10 cellular contexts compared by ENCODE assay signal in genomic region chr3:158732856-158733200, GRCh38. TPM values are rescaled to one million over a fixed set of nuclear protein-coding genes. Genes with fewer than 3 reads are reported as not detected.
DNase-seq lines count a peak whose midpoint lies in the region; ATAC-seq and TF ChIP-seq lines count a peak whose summit lies in the region.
"Had no signal": no experiment of that assay in that cellular context is flagged by ENCODE, and none has a peak within 500 bp of the region (broad histone marks: within the 10 kb centered on the region; RNA-seq: fewer than 3 reads in every experiment).

No MANE protein-coding gene starts in this region.

- POLR2A ChIA-PET in CD8-positive, alpha-beta T cell (lab: Charles Lee), result no interaction called here
- POLR2A ChIA-PET in MCF 10A (lab: Yijun Ruan, JAX), result no interaction called here

- H3K27me3 ChIP-seq in CD8-positive, alpha-beta T cell (ENCODE audit: insufficient read depth, low read length), result peaks cover 4% of the 10 kb centered on the region
- H3K27me3 ChIP-seq in iPS-18a (ENCODE audit: control insufficient read depth, insufficient read depth, low read length) (peaks cover 24% of the 10 kb centered on the region), rectal smooth muscle tissue (ENCODE audit: control insufficient read depth, insufficient read depth, low read length) (no peaks in the 10 kb centered on the region)

- TF ChIP-seq CTCF in CD8-positive, alpha-beta T cell (IDR thresholded peaks at IDR 0.05), result no peak
- no peak for TF ChIP-seq CTCF in MCF 10A (IDR thresholded peaks at IDR 0.05; ENCODE audit: unreplicated experiment)

- H3K27ac Mint-ChIP-seq in CD8-positive, alpha-beta T cell, result no peak overlapping the region
- H3K27ac Mint-ChIP-seq in MCF 10A (ENCODE audit: low read depth, unreplicated experiment), result no peak overlapping the region

- no TSS peak for BruUV-seq in MCF 10A (replicated peaks; lab: Mats Ljungman, UMichigan)

- H3K4me3 ChIP-seq in CD8-positive, alpha-beta T cell (ENCODE audit: low read depth, low read length), result no peak overlapping the region
- peak overlapping the region; percentile 66 for H3K4me3 ChIP-seq in iPS-18a (ENCODE audit: low read length)
- H3K4me3 ChIP-seq in rectal smooth muscle tissue (ENCODE audit: low read length), result peak overlapping the region; percentile 76

- H3K27me3 Mint-ChIP-seq in CD8-positive, alpha-beta T cell (ENCODE audit: low read depth), result peaks cover 7% of the 10 kb centered on the region
- no peaks in the 10 kb centered on the region for H3K27me3 Mint-ChIP-seq in MCF 10A (ENCODE audit: insufficient read depth, unreplicated experiment)

- intact Hi-C loops in CD8-positive, alpha-beta T cell (cut with DNase I, micrococcal nuclease), result no loop called here
- intact Hi-C loops in MCF 10A (cut with micrococcal nuclease), result no loop called here

- H3K9ac ChIP-seq in iPS-18a (ENCODE audit: low read length) (peak overlapping the region; percentile 42), rectal smooth muscle tissue (ENCODE audit: low read length) (no peak overlapping the region)

- H3K4me3 Mint-ChIP-seq in CD8-positive, alpha-beta T cell, result peak overlapping the region; percentile 49
- H3K4me3 Mint-ChIP-seq in MCF 10A (ENCODE audit: unreplicated experiment), result peak overlapping the region; percentile 64

- H3K27ac ChIP-seq in CD8-positive, alpha-beta T cell (ENCODE audit: low read depth, low read length), result no peak overlapping the region
- H3K27ac ChIP-seq in iPS-18a (ENCODE audit: low read length) (no peak overlapping the region), rectal smooth muscle tissue (ENCODE audit: low read depth, low read length) (peak overlapping the region; percentile 59)

- H3K36me3 ChIP-seq in CD8-positive, alpha-beta T cell (ENCODE audit: insufficient read depth, low read length), result no peaks in the 10 kb centered on the region
- H3K36me3 ChIP-seq in iPS-18a (ENCODE audit: control insufficient read depth, low read depth, low read length), result no peaks in the 10 kb centered on the region
- H3K36me3 ChIP-seq in rectal smooth muscle tissue (ENCODE audit: control insufficient read depth, insufficient read depth, low read length), result no peaks in the 10 kb centered on the region

- ATAC-seq in CD8-positive, alpha-beta T cell, result no peak
- no peak for ATAC-seq in GM18867 (IDR thresholded peaks at IDR 0.05; ENCODE audit: unreplicated experiment)

- peaks cover 6% of the 10 kb centered on the region for H3K9me3 Mint-ChIP-seq in CD8-positive, alpha-beta T cell
- H3K9me3 Mint-ChIP-seq in MCF 10A (ENCODE audit: unreplicated experiment), result no peaks in the 10 kb centered on the region

- DNase-seq in CD8-positive, alpha-beta T cell, result no peak
- DNase-seq in MCF 10A (ENCODE audit: unreplicated experiment) (no peak), SKM-1 treated with dmso at 0.1 percent for 144 hours (lab: John Stamatoyannopoulos, UW; ENCODE audit: unreplicated experiment) (no peak), putamen (ENCODE audit: low spot score) (no peak), NCI-H128 (lab: John Stamatoyannopoulos, UW; ENCODE audit: unreplicated experiment) (no peak)
- DNase-seq: activated T-cell treated with anti-CD3 and anti-CD28 coated beads, Interleukin-2, amount 50 U/mL, for 1 hour; NCI-H1436 treated with DMSO at 0.1 percent for 48 hours had no signal

- H3K9me3 ChIP-seq in CD8-positive, alpha-beta T cell (ENCODE audit: low read length), result no peaks in the 10 kb centered on the region
- H3K9me3 ChIP-seq in iPS-18a (ENCODE audit: control insufficient read depth, low read depth, low read length), result peaks cover 3% of the 10 kb centered on the region

- peaks cover 14% of the 10 kb centered on the region for H3K4me1 Mint-ChIP-seq in CD8-positive, alpha-beta T cell (ENCODE audit: low read depth)
- no peaks in the 10 kb centered on the region for H3K4me1 Mint-ChIP-seq in MCF 10A (ENCODE audit: insufficient read depth, unreplicated experiment)

- CTCF ChIA-PET in CD8-positive, alpha-beta T cell (lab: Charles Lee), result no interaction called here
- CTCF ChIA-PET in MCF 10A (lab: Yijun Ruan, JAX), result no interaction called here

- peaks cover 10% of the 10 kb centered on the region for H3K4me1 ChIP-seq in CD8-positive, alpha-beta T cell (ENCODE audit: insufficient read depth, low read length)
- H3K4me1 ChIP-seq in iPS-18a (ENCODE audit: control insufficient read depth, low read depth, low read length) (no peaks in the 10 kb centered on the region), rectal smooth muscle tissue (ENCODE audit: control insufficient read depth, insufficient read depth, low read length) (peaks cover 11% of the 10 kb centered on the region)

- no peaks in the 10 kb centered on the region for H3K36me3 Mint-ChIP-seq in CD8-positive, alpha-beta T cell
- H3K36me3 Mint-ChIP-seq in MCF 10A (ENCODE audit: insufficient read depth, unreplicated experiment), result no peaks in the 10 kb centered on the region

RNA-seq across cellular contexts. Expression of gene RARRES1, which starts 0.6 kb away (rescaled TPM):
- not detected for total RNA-seq in CD8-positive, alpha-beta T cell
- total RNA-seq in MCF 10A (2022), result not detected in 2 replicates
